24 cellular contexts compared by ENCODE assay signal in the genomic region with DNA sequence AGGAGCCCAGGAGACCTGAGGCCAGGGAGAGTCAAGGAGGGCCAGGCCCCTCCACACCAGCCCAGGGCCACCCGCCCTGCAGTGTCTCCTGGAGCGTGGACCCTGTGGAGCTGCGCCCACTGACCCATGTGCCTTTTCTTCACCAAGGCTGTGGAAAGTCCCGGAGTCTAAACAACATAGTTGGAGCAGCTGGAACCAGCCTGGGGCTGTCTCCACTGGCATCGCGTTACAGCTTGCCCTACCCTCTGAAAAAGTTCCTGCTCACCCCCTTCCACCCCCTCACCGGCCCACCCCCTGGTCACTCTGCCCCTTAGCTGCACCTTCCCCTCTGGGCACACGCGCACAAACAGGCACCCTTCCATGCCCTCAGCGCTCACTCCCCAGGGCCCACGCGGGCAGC. TPM values are rescaled to one million over a fixed set of nuclear protein-coding genes. Genes with fewer than 3 reads are reported as not detected.
DNase-seq lines count a peak whose midpoint lies in the region; ATAC-seq, FAIRE-seq and TF ChIP-seq lines count a peak whose summit lies in the region.
"Had no signal": no experiment of that assay in that cellular context is flagged by ENCODE, and none has a peak within 500 bp of the region (broad histone marks: within the 10 kb centered on the region; RNA-seq: fewer than 3 reads in every experiment).

No MANE protein-coding gene starts in this region.

- no peaks in the 10 kb centered on the region; the same call in 1 of the 2 replicates for H3K79me1 ChIP-seq in H1 (ENCODE audit: low read depth, low read length)

- H3K9ac ChIP-seq in H1 (replicated peaks in 1 of 4; ENCODE audit: extremely low read depth in 1 of 4, low read depth in 3 of 4, low read length in 3 of 4): no peak overlapping the region
- H3K9ac ChIP-seq: BLaER1, SK-N-SH had no signal

- peak overlapping the region; percentile 47 for H3K56ac ChIP-seq in H1 (replicated peaks; ENCODE audit: insufficient read length, low read depth, low read length)

- no peak overlapping the region for H3K4ac ChIP-seq in H1 (replicated peaks; ENCODE audit: insufficient read length, low read depth, low read length)

- no peak overlapping the region for H2BK15ac ChIP-seq in H1 (ENCODE audit: low read length)

- H3K27ac Mint-ChIP-seq in activated T-cell treated with anti-CD3 and anti-CD28 coated beads, Interleukin-2, amount 50 U/mL, for 24 hours: peak overlapping the region; percentile 11
- no peak overlapping the region for H3K27ac Mint-ChIP-seq in activated CD4-positive, alpha-beta T cell treated with anti-CD3 and anti-CD28 coated beads for 36 hours
- H3K27ac Mint-ChIP-seq: CD4-positive, CD25-positive, alpha-beta regulatory T cell had no signal

- H3K36me3 ChIP-seq in H1 (ENCODE audit: control insufficient read depth in 2 of 4, insufficient read depth in 4 of 4, low read length in 3 of 4): peaks cover 0 to 5% (median 0%) of the 10 kb centered on the region in 4 experiments; a peak in 3 of 8 replicates

- no peak overlapping the region for H3K23ac ChIP-seq in H1 (ENCODE audit: insufficient read length)

- no peak overlapping the region for H3K4me3 Mint-ChIP-seq in activated T-cell treated with anti-CD3 and anti-CD28 coated beads, Interleukin-2, amount 50 U/mL, for 24 hours
- no peak overlapping the region for H3K4me3 Mint-ChIP-seq in activated T-cell treated with anti-CD3 and anti-CD28 coated beads, Interleukin-2, amount 50 U/mL, for 4 hours
- H3K4me3 Mint-ChIP-seq in activated CD4-positive, alpha-beta T cell treated with anti-CD3 and anti-CD28 coated beads for 36 hours: no peak overlapping the region
- H3K4me3 Mint-ChIP-seq: CD4-positive, CD25-positive, alpha-beta regulatory T cell; H9 had no signal

- H3K9me3 Mint-ChIP-seq in activated T-cell treated with anti-CD3 and anti-CD28 coated beads, Interleukin-2, amount 50 U/mL, for 24 hours: no peaks in the 10 kb centered on the region
- no peaks in the 10 kb centered on the region for H3K9me3 Mint-ChIP-seq in activated T-cell treated with anti-CD3 and anti-CD28 coated beads, Interleukin-2, amount 50 U/mL, for 4 hours
- H3K9me3 Mint-ChIP-seq in activated CD4-positive, alpha-beta T cell treated with anti-CD3 and anti-CD28 coated beads for 36 hours (ENCODE audit: low read depth): no peaks in the 10 kb centered on the region
- H3K9me3 Mint-ChIP-seq: CD4-positive, CD25-positive, alpha-beta regulatory T cell; H9 had no signal

- in situ Hi-C loops in G401 (cut with HindIII; ENCODE audit: low sequenced_read_pairs): no loop called here

- 0 out of 2 replicates have a peak overlapping the region, but pooled peaks have one; percentile 35 for H2BK5ac ChIP-seq in H1 (ENCODE audit: low read depth, low read length)

- H3K4me2 ChIP-seq in H1 (ENCODE audit: insufficient read depth in 1 of 2, low read depth in 2 of 2, low read length in 2 of 2): no peak overlapping the region
- H3K4me2 ChIP-seq: BLaER1 had no signal

- no peaks in the 10 kb centered on the region for H3K4me1 Mint-ChIP-seq in activated T-cell treated with anti-CD3 and anti-CD28 coated beads, Interleukin-2, amount 50 U/mL, for 24 hours (ENCODE audit: low read depth)
- H3K4me1 Mint-ChIP-seq in activated T-cell treated with anti-CD3 and anti-CD28 coated beads, Interleukin-2, amount 50 U/mL, for 4 hours (ENCODE audit: low read depth): no peaks in the 10 kb centered on the region
- no peaks in the 10 kb centered on the region for H3K4me1 Mint-ChIP-seq in activated CD4-positive, alpha-beta T cell treated with anti-CD3 and anti-CD28 coated beads for 36 hours

- TF ChIP-seq RAD21 in H1 (IDR thresholded peaks at IDR 0.05 in 1 of 2, conservative IDR thresholded peaks at IDR 0.05 in 1 of 2; ENCODE audit: low read depth in 2 of 2, low read length in 2 of 2): no peak

- no peaks in the 10 kb centered on the region for H3K79me2 ChIP-seq in H1 (ENCODE audit: control insufficient read depth in 1 of 2, insufficient read depth in 2 of 2, low read length in 2 of 2)

- H3K27me3 ChIP-seq in H1 (replicated peaks in 1 of 4; ENCODE audit: control insufficient read depth in 3 of 4, extremely low read depth in 1 of 4, insufficient read depth in 3 of 4, low read length in 3 of 4): no peaks in the 10 kb centered on the region
- H3K27me3 ChIP-seq: BLaER1, MG63 had no signal

- no peak overlapping the region for H4K91ac ChIP-seq in H1 (replicated peaks; ENCODE audit: insufficient read length, low read length)

- H2BK12ac ChIP-seq in H1 (ENCODE audit: low read depth, low read length): no peak overlapping the region

- TF ChIP-seq EP300 in H1 (IDR thresholded peaks at IDR 0.05; ENCODE audit: borderline replicate concordance in 1 of 2, low read depth in 2 of 2, low read length in 2 of 2): no peak

- TF ChIP-seq CTCF in H1 (IDR thresholded peaks at IDR 0.05; ENCODE audit: control extremely low read depth in 1 of 3, insufficient read depth in 1 of 3, low read depth in 1 of 3, low read length in 3 of 3): no peak

- H3K27ac ChIP-seq in H1 (ENCODE audit: low read depth, low read length) (no peak overlapping the region), skin epidermis (peak overlapping the region in 12 of 21 experiments; percentile 9 to 74 (median 55))
- H3K27ac ChIP-seq: BLaER1 had no signal

- no peak overlapping the region for H3K4me3 ChIP-seq in H1 (ENCODE audit: extremely low read depth in 1 of 4, insufficient read depth in 2 of 4, low read depth in 3 of 4, low read length in 4 of 4)
- no peak overlapping the region for H3K4me3 ChIP-seq in skin epidermis
- H3K4me3 ChIP-seq: BLaER1, MG63 had no signal

- H3K27me3 Mint-ChIP-seq in activated T-cell treated with anti-CD3 and anti-CD28 coated beads, Interleukin-2, amount 50 U/mL, for 24 hours: no peaks in the 10 kb centered on the region
- H3K27me3 Mint-ChIP-seq in activated T-cell treated with anti-CD3 and anti-CD28 coated beads, Interleukin-2, amount 50 U/mL, for 4 hours (ENCODE audit: low read depth): no peaks in the 10 kb centered on the region
- no peaks in the 10 kb centered on the region for H3K27me3 Mint-ChIP-seq in activated CD4-positive, alpha-beta T cell treated with anti-CD3 and anti-CD28 coated beads for 36 hours

- no peak overlapping the region for H3K18ac ChIP-seq in H1 (ENCODE audit: extremely low read depth, low read length)

- CTCF ChIA-PET in H1 (lab: Charles Lee; ENCODE audit: partially characterized antibody): interaction anchor here (0.6 to 3.0 kb wide), 9 partner anchors 14 to 237 kb away, joined by 3 to 17 read pairs (median 4); no protein-coding TSS in a partner anchor
- CTCF ChIA-PET in activated CD4-positive, alpha-beta T cell treated with anti-CD3 and anti-CD28 coated beads for 36 hours (lab: Charles Lee): no interaction called here

- no peak overlapping the region for H4K8ac ChIP-seq in H1 (ENCODE audit: extremely low read depth, insufficient read depth, low read length)

- H3K9me3 ChIP-seq in H1 (ENCODE audit: insufficient read depth in 2 of 2, low read depth in 1 of 2, low read length in 1 of 2): no peaks in the 10 kb centered on the region
- H3K9me3 ChIP-seq: BLaER1, MG63, SK-N-SH had no signal

- POLR2A ChIA-PET in H1 (lab: Charles Lee; ENCODE audit: partially characterized antibody): interaction anchor here (1.5 to 1.6 kb wide), 2 partner anchors 11 to 12 kb away, joined by 5 to 6 read pairs; no protein-coding TSS in a partner anchor
- POLR2A ChIA-PET in activated CD4-positive, alpha-beta T cell treated with anti-CD3 and anti-CD28 coated beads for 36 hours (lab: Charles Lee): no interaction called here

- peaks cover 2 to 4% of the 10 kb centered on the region in 2 experiments for H4K20me1 ChIP-seq in H1 (replicated peaks in 1 of 2; ENCODE audit: control insufficient read depth in 1 of 2, insufficient read depth in 2 of 2, low read length in 2 of 2)
- H4K20me1 ChIP-seq: BLaER1 had no signal

- no peak for TF ChIP-seq POLR2A in H1 (IDR thresholded peaks at IDR 0.05; ENCODE audit: control extremely low read depth in 1 of 2, low read depth in 2 of 2, low read length in 2 of 2)

- 78% methylated on average over 10 of the region's 12 CpGs; no CpG with 5 or more reads in 1 of the 2 experiments for WGBS in H1 (ENCODE audit: extremely low coverage in 1 of 2, insufficient coverage in 1 of 2, insufficient read length in 1 of 2, insufficient replicate concordance in 2 of 2, low coverage in 1 of 2, low lambda C conversion rate in 2 of 2, missing lambda C conversion rate in 1 of 2), 2 experiments

- H4K5ac ChIP-seq in H1 (ENCODE audit: insufficient read length, low read depth, low read length): no peak overlapping the region

- no peak for ATAC-seq in activated T-cell treated with anti-CD3 and anti-CD28 coated beads, Interleukin-2, amount 50 U/mL, for 4 hours
- ATAC-seq in activated CD4-positive, alpha-beta T cell treated with anti-CD3 and anti-CD28 coated beads for 36 hours: no peak

- H2AK5ac ChIP-seq in H1 (ENCODE audit: low read depth, low read length): no peak overlapping the region

- no peak overlapping the region for H2BK20ac ChIP-seq in H1 (ENCODE audit: low read length)

- H3K4me1 ChIP-seq in H1 (replicated peaks in 1 of 4; ENCODE audit: control insufficient read depth in 3 of 4, insufficient read depth in 4 of 4, low read length in 3 of 4): no peaks in the 10 kb centered on the region; a peak in 1 of 7 replicates

- intact Hi-C loops in activated CD4-positive, alpha-beta T cell treated with anti-CD3 and anti-CD28 coated beads for 36 hours (cut with DNase I, micrococcal nuclease): no loop called here
- intact Hi-C loops in head of caudate nucleus (cut with DNase I): no loop called here

- peaks cover 51% of the 10 kb centered on the region for H3K36me3 Mint-ChIP-seq in activated T-cell treated with anti-CD3 and anti-CD28 coated beads, Interleukin-2, amount 50 U/mL, for 24 hours (ENCODE audit: low read depth)
- H3K36me3 Mint-ChIP-seq in activated T-cell treated with anti-CD3 and anti-CD28 coated beads, Interleukin-2, amount 50 U/mL, for 4 hours (ENCODE audit: insufficient read depth): peaks cover 15% of the 10 kb centered on the region
- H3K36me3 Mint-ChIP-seq in activated CD4-positive, alpha-beta T cell treated with anti-CD3 and anti-CD28 coated beads for 36 hours (ENCODE audit: low read depth): peaks cover 15% of the 10 kb centered on the region

- H3K23me2 ChIP-seq in H1 (ENCODE audit: low read depth, low read length): no peaks in the 10 kb centered on the region

- H3K14ac ChIP-seq in H1 (ENCODE audit: insufficient read length): no peak overlapping the region

- DNase-seq in activated T-cell treated with anti-CD3 and anti-CD28 coated beads, Interleukin-2, amount 50 U/mL, for 24 hours: no peak
- no peak for DNase-seq in activated T-cell treated with anti-CD3 and anti-CD28 coated beads, Interleukin-2, amount 50 U/mL, for 4 hours
- DNase-seq in H1 (ENCODE audit: low read depth in 1 of 2, low spot score in 2 of 2): no peak
- DNase-seq in kidney tubule cell (ENCODE audit: low spot score): peak; percentile 7
- DNase-seq in activated CD4-positive, alpha-beta T cell treated with anti-CD3 and anti-CD28 coated beads for 36 hours: no peak
- DNase-seq in head of caudate nucleus: no peak
- DNase-seq in G401 (ENCODE audit: low spot score): no peak
- DNase-seq: 8988T; CD4-positive, CD25-positive, alpha-beta regulatory T cell; DMS53; H9; KBM-7; MG63; NCI-H1105 treated with DMSO at 0.1 percent for 48 hours; NCI-H146; NCI-H1930; NCI-H446; NCI-H524 treated with DMSO at 0.1 percent for 48 hours; NCI-H774; SK-N-SH had no signal

- H2AFZ ChIP-seq in H1 (ENCODE audit: low read length): no peak overlapping the region

- no peak for FAIRE-seq in H1 (lab: Jason Lieb, UNC)
- FAIRE-seq: G401.6, HTR-8/SVneo had no signal

- no peak overlapping the region for H2BK120ac ChIP-seq in H1 (replicated peaks; ENCODE audit: low read depth, low read length)

RNA-seq across cellular contexts. Expression of a gene that starts 18.3 kb away (rescaled TPM):
- total RNA-seq in activated T-cell treated with anti-CD3 and anti-CD28 coated beads, Interleukin-2, amount 50 U/mL, for 4 hours: 1 to 10 TPM; 6.4 to 8.1 (median 7.9) TPM
- 11.2 TPM in 2 replicates for total RNA-seq in H1 (2021; fragmentation: NEBNext Ultra II Directional; extraction: Animal tissue kit (Norgen Biotek cat#: 25700))
- polyA plus RNA-seq in H1 (2011; rRNA removed): 8.1 and 10.6 TPM in 2 replicates
- 6.5 TPM for polyA plus RNA-seq in H1 (2011; cell fraction: cytosol; rRNA removed)
- 24.1 TPM for polyA plus RNA-seq in H1 (2011; cell fraction: nucleus; rRNA removed)
- 7.0 to 8.7 TPM (median 7.2 TPM) in 4 replicates for polyA plus RNA-seq in H1 (2012, experiment 1 of 2)
- polyA plus RNA-seq in H1 (2012, experiment 2 of 2): 5.3 TPM
- polyA plus RNA-seq in H1 (2013, experiment 1 of 2): 5.0 TPM
- polyA plus RNA-seq in H1 (2013, experiment 2 of 2): 4.6 TPM
- 7.6 and 9.3 TPM in 2 replicates for polyA minus RNA-seq in H1 (2011; rRNA and poly(A)+ RNA removed)
- polyA minus RNA-seq in H1 (2011; cell fraction: cytosol; rRNA and poly(A)+ RNA removed): 5.2 TPM
- 13.3 TPM for polyA minus RNA-seq in H1 (2011; cell fraction: nucleus; rRNA and poly(A)+ RNA removed)
- 10 to 100 TPM; 13.9 to 14.3 TPM for total RNA-seq in activated CD4-positive, alpha-beta T cell treated with anti-CD3 and anti-CD28 coated beads for 36 hours
- total RNA-seq in G401 (2014; rRNA removed; shearing (Covaris generic)): 4.8 and 5.9 TPM in 2 replicates
